11 cellular contexts compared by ENCODE assay signal in the genomic region with DNA sequence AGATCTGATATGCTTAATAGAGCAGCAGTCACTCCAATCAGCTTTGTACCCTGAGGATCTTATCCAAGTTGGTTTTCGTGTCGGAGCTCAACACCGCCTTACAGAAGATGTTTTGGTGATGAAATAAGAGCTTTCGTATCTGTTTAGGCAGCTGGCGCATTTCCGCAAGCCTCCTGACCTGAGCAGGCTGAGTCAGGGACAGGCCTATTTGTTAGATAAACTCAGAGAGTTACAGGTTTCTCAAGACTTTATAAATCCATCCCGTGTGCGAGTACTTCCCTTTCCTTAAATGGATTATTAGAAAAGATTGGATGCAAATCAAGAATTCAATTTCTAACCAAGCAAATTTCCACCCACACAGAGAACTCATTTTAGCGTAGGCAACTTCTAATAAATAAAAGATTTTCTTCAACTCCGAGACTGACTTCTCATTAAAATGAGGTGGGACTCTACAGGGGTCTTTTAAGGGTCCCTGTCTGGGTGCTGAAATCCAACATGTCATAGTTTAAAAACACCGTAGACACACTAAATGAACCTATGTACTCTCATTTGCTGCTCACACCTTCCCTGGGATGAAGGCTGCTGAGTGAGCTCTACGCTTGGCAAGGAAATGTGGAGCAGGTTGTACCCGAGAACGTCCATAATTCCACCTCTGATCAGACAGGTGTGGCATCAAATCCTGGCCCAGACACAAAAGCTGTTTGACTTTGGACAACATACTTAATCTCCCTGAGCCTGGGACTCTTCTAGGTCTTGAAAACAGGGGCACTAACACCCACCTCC.
DNase-seq lines count a peak whose midpoint lies in the region; ATAC-seq, FAIRE-seq and TF ChIP-seq lines count a peak whose summit lies in the region.
"Had no signal": no experiment of that assay in that cellular context is flagged by ENCODE, and none has a peak within 500 bp of the region (broad histone marks: within the 10 kb centered on the region; RNA-seq: fewer than 3 reads in every experiment).

No MANE protein-coding gene starts in this region.

- H3K4me1 ChIP-seq in SJCRH30, result peaks cover 32% of the 10 kb centered on the region
- H3K4me1 ChIP-seq in pancreas, result peaks cover 2 to 20% (median 9%) of the 10 kb centered on the region in 3 donors

- H3K36me3 Mint-ChIP-seq in activated CD8-positive, alpha-beta memory T cell treated with anti-CD3 and anti-CD28 coated beads, Interleukin-2, amount 10 ng/mL, durations not matched to agents 7 days and 5 days, result no peaks in the 10 kb centered on the region
- H3K36me3 Mint-ChIP-seq: activated naive CD4-positive, alpha-beta T cell treated with anti-CD3 and anti-CD28 coated beads, Interleukin-2, amount 10 ng/mL, durations not matched to agents 7 days and 5 days had no signal

- H3K27ac ChIP-seq in SJCRH30 (peak overlapping the region; percentile 48), pancreas (peak overlapping the region; percentile 4 to 83 (median 47))

- H3K4me3 ChIP-seq in AG09309 (ENCODE audit: control insufficient read depth, low read depth, low read length) (no peak overlapping the region), SJCRH30 (peak overlapping the region; percentile 45), fibroblast of the aortic adventitia (ENCODE audit: low read depth, low read length) (no peak overlapping the region), pancreas (no peak overlapping the region)

- H3K36me3 ChIP-seq in SJCRH30 (no peaks in the 10 kb centered on the region), pancreas (no peaks in the 10 kb centered on the region)

- H3K4me1 Mint-ChIP-seq in activated CD8-positive, alpha-beta memory T cell treated with anti-CD3 and anti-CD28 coated beads, Interleukin-2, amount 10 ng/mL, durations not matched to agents 7 days and 5 days, result peaks cover 3% of the 10 kb centered on the region
- H3K4me1 Mint-ChIP-seq: activated naive CD4-positive, alpha-beta T cell treated with anti-CD3 and anti-CD28 coated beads, Interleukin-2, amount 10 ng/mL, durations not matched to agents 7 days and 5 days had no signal

- no peak overlapping the region for H3K27ac Mint-ChIP-seq in activated CD8-positive, alpha-beta memory T cell treated with anti-CD3 and anti-CD28 coated beads, Interleukin-2, amount 10 ng/mL, durations not matched to agents 7 days and 5 days
- H3K27ac Mint-ChIP-seq: activated naive CD4-positive, alpha-beta T cell treated with anti-CD3 and anti-CD28 coated beads, Interleukin-2, amount 10 ng/mL, durations not matched to agents 7 days and 5 days; CD4-positive, alpha-beta T cell had no signal

- H3K9me3 ChIP-seq in SJCRH30 (replicated peaks) (no peaks in the 10 kb centered on the region), pancreas (no peaks in the 10 kb centered on the region)

- intact Hi-C loops in pancreas (cut with DNase I), result loop anchor here in 1 of 3 donors (10.0 kb wide), 2 partner anchors 104 to 126 kb away; a partner anchor contains a TSS

- peak; percentile 93 to 96 (median 94) for ATAC-seq in pancreas
- ATAC-seq in activated CD8-positive, alpha-beta memory T cell treated with anti-CD3 and anti-CD28 coated beads, Interleukin-2, amount 10 ng/mL, durations not matched to agents 7 days and 5 days, result no peak
- ATAC-seq in GM21786 (IDR thresholded peaks at IDR 0.05; ENCODE audit: unreplicated experiment), result no peak

- no peak overlapping the region for H3K4me3 Mint-ChIP-seq in activated CD8-positive, alpha-beta memory T cell treated with anti-CD3 and anti-CD28 coated beads, Interleukin-2, amount 10 ng/mL, durations not matched to agents 7 days and 5 days
- H3K4me3 Mint-ChIP-seq: activated naive CD4-positive, alpha-beta T cell treated with anti-CD3 and anti-CD28 coated beads, Interleukin-2, amount 10 ng/mL, durations not matched to agents 7 days and 5 days; CD4-positive, alpha-beta T cell had no signal

- CTCF ChIA-PET in activated CD8-positive, alpha-beta memory T cell treated with anti-CD3 and anti-CD28 coated beads, Interleukin-2, amount 10 ng/mL, durations not matched to agents 7 days and 5 days (lab: Charles Lee), result no interaction called here

- DNase-seq in AG09309 (ENCODE audit: low read depth) (peak; percentile 97), SJCRH30 (peak; percentile 71 to 81), fibroblast of the aortic adventitia (ENCODE audit: low read depth) (peak; percentile 98), pancreas (peak in 5 of 6 donors; percentile 78 to 87 (median 82)), GF-D8 (lab: John Stamatoyannopoulos, UW) (no peak), NCI-H69 (lab: John Stamatoyannopoulos, UW) (no peak)
- DNase-seq in activated CD8-positive, alpha-beta memory T cell treated with anti-CD3 and anti-CD28 coated beads, Interleukin-2, amount 10 ng/mL, durations not matched to agents 7 days and 5 days, result no peak
- DNase-seq: activated naive CD4-positive, alpha-beta T cell treated with anti-CD3 and anti-CD28 coated beads, Interleukin-2, amount 10 ng/mL, durations not matched to agents 7 days and 5 days; CD4-positive, alpha-beta T cell; NCI-H2029 treated with DMSO at 0.1 percent for 48 hours had no signal

- no peaks in the 10 kb centered on the region for H3K9me3 Mint-ChIP-seq in activated CD8-positive, alpha-beta memory T cell treated with anti-CD3 and anti-CD28 coated beads, Interleukin-2, amount 10 ng/mL, durations not matched to agents 7 days and 5 days (ENCODE audit: low read depth)
- H3K9me3 Mint-ChIP-seq: activated naive CD4-positive, alpha-beta T cell treated with anti-CD3 and anti-CD28 coated beads, Interleukin-2, amount 10 ng/mL, durations not matched to agents 7 days and 5 days; CD4-positive, alpha-beta T cell had no signal

- 34 to 42% methylated on average over 14 of the region's 14 CpGs for WGBS in pancreas, 2 donors

- FAIRE-seq in pancreas (lab: Jason Lieb, UNC), result peak; percentile 51

- H3K27me3 Mint-ChIP-seq in activated CD8-positive, alpha-beta memory T cell treated with anti-CD3 and anti-CD28 coated beads, Interleukin-2, amount 10 ng/mL, durations not matched to agents 7 days and 5 days, result no peaks in the 10 kb centered on the region

- H3K27me3 ChIP-seq in SJCRH30 (no peaks in the 10 kb centered on the region), pancreas (no peaks in the 10 kb centered on the region)

- no peak for TF ChIP-seq CTCF in AG09309 (IDR thresholded peaks at IDR 0.05; ENCODE audit: control insufficient read depth, insufficient read depth, low read depth, low read length, missing control alignments)
- no peak for TF ChIP-seq CTCF in fibroblast of the aortic adventitia (IDR thresholded peaks at IDR 0.05; ENCODE audit: insufficient read depth, low read length)
- no peak for TF ChIP-seq CTCF in pancreas (IDR thresholded peaks at IDR 0.05)

Comparison
In these comparisons a context has a peak if more than half of its experiments do, and no peak if none do; other contexts are left out.
1. DNase-seq: peak in AG09309 (single experiment), SJCRH30 (2 of 2), fibroblast of the aortic adventitia (single experiment) and pancreas (5 of 6); none in activated CD8-positive, alpha-beta memory T cell treated with anti-CD3 and anti-CD28 coated beads, Interleukin-2, amount 10 ng/mL, durations not matched to agents 7 days and 5 days (single experiment), GF-D8 (single experiment) and NCI-H69 (single experiment).
2. ATAC-seq: peak in pancreas (4 of 4); none in activated CD8-positive, alpha-beta memory T cell treated with anti-CD3 and anti-CD28 coated beads, Interleukin-2, amount 10 ng/mL, durations not matched to agents 7 days and 5 days (single experiment) and GM21786 (single experiment).